ENCODE assay signal across 14 cellular contexts in the genomic region with DNA sequence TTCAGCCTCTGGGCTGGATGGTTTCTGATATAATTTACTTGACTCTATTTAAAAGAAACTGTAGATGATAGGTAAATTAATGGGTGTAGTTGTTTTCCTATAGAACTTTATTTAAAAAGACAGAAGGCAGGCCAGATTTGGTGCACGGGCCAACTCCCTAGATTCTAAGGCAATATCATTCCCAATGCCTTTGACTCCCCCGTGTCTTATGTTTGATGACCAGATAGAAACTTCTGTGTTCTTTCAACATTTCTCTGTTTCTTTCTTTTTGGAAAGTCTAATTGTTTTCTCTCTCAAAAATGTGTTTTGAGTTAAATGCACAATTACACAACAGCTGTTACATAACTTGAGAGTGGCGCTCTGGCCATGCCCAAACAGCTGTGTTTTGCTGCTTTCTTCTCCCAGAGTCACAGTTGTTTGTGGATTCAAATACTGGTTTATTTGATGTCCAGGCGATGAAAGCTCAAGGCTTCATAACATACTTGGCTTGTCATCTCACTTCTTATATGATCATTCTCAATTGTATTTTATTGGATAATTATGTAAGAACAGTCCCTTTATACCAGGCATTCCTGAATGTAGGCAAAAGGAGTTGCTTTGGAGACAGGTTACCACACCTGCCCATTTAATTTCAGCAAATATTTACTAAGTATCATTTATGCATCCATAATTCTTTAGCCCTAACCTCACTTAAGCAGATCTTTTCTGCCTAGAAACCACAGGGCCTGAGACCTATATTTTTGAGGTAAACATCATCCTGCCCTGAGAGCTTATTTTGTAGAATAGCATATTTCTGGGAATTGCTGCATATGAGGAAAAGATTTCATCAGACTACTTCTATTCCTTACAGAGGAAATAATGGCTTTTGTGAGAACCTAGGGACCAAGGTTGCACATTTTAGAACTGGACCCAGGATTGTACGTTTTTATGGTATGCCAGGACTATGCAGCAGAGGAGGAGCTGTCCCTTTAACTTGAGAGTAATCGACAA. TPM values are rescaled to one million over a fixed set of nuclear protein-coding genes. Genes with fewer than 3 reads are reported as not detected.
DNase-seq lines count a peak whose midpoint lies in the region; ATAC-seq, FAIRE-seq and TF ChIP-seq lines count a peak whose summit lies in the region.
"Had no signal": no experiment of that assay in that cellular context is flagged by ENCODE, and none has a peak within 500 bp of the region (broad histone marks: within the 10 kb centered on the region; RNA-seq: fewer than 3 reads in every experiment).

No MANE protein-coding gene starts in this region.

- H3K27ac ChIP-seq in small intestine (ENCODE audit: low read depth in 1 of 2, low read length in 1 of 2): no peak overlapping the region

- TF ChIP-seq CTCF in AG10803 (conservative IDR thresholded peaks at IDR 0.05; ENCODE audit: low read length): no peak

- H3K27me3 ChIP-seq in small intestine (ENCODE audit: control insufficient read depth in 2 of 2, insufficient read depth in 2 of 2, low read length in 2 of 2): no peaks in the 10 kb centered on the region

- H3K4me1 ChIP-seq in small intestine (ENCODE audit: control insufficient read depth in 2 of 2, insufficient read depth in 1 of 2, low read depth in 1 of 2, low read length in 1 of 2): peaks cover 0 to 2% of the 10 kb centered on the region in 2 donors

- H3K4me3 ChIP-seq in AG10803 (ENCODE audit: low read length) (no peak overlapping the region), small intestine (ENCODE audit: low read depth in 1 of 2, low read length in 2 of 2) (no peak overlapping the region)
- H3K4me3 ChIP-seq: GM23338 had no signal

- 67 to 83% (median 70%) methylated on average over 6 of the region's 6 CpGs for WGBS in small intestine, 3 donors

- FAIRE-seq in small intestine (lab: Jason Lieb, UNC): no peak

- no peak for ATAC-seq in GM21576 (IDR thresholded peaks at IDR 0.05; ENCODE audit: unreplicated experiment)
- ATAC-seq: effector memory CD8-positive, alpha-beta T cell; GM23338 had no signal

- H3K9me3 ChIP-seq in small intestine (ENCODE audit: control insufficient read depth, low read depth): no peaks in the 10 kb centered on the region
- H3K9me3 ChIP-seq: SK-N-SH had no signal

- no peaks in the 10 kb centered on the region for H3K36me3 ChIP-seq in small intestine (ENCODE audit: control insufficient read depth in 2 of 2, insufficient read depth in 2 of 2, low read length in 2 of 2)

- peak; percentile 86 for DNase-seq in AG10803 (ENCODE audit: low read depth)
- peak; percentile 81 for DNase-seq in NCI-H2081 treated with DMSO at 0.1 percent for 48 hours (lab: John Stamatoyannopoulos, UW)
- peak; percentile 70 for DNase-seq in fibroblast of gingiva (ENCODE audit: low read depth)
- peak; percentile 80 for DNase-seq in myocyte (ENCODE audit: low read depth)
- DNase-seq in activated gamma-delta T cell (lab: John Stamatoyannopoulos, UW): no peak
- DNase-seq in HuH-7.5 (ENCODE audit: low spot score): no peak
- no peak for DNase-seq in small intestine
- DNase-seq: activated CD4-positive, alpha-beta T cell treated with anti-CD3 and anti-CD28 coated beads, Interleukin-2, amount 50 U/mL, for 4 hours; activated naive CD8-positive, alpha-beta T cell treated with anti-CD3 and anti-CD28 coated beads, Interleukin-2, amount 10 ng/mL, durations not matched to agents 7 days and 5 days; effector memory CD8-positive, alpha-beta T cell; NCI-H510A treated with DMSO at 0.1 percent for 48 hours; SK-N-SH had no signal

RNA-seq across cellular contexts. Expression of a gene that starts 1.9 kb away (rescaled TPM):
- 199 and 255 TPM in 2 replicates for total RNA-seq in myocyte
- polyA plus RNA-seq in myocyte (2012): 79.3 TPM
- 100 to 1,000 TPM; 201 to 828 (median 310) TPM for polyA plus RNA-seq in small intestine

Comparison
In these comparisons a context has a peak if more than half of its experiments do, and no peak if none do; other contexts are left out.
1. DNase-seq: peak in AG10803 (single experiment), NCI-H2081 treated with DMSO at 0.1 percent for 48 hours (single experiment), fibroblast of gingiva (single experiment) and myocyte (single experiment); none in activated gamma-delta T cell (single experiment), HuH-7.5 (single experiment) and small intestine (single experiment).